34 cellular contexts compared by ENCODE assay signal in genomic region chr3:38375488-38376097, GRCh38.
"Had no signal": no experiment of that assay in that cellular context is flagged by ENCODE, and none has a peak within 500 bp of the region (broad histone marks: within the 10 kb centered on the region; RNA-seq: fewer than 3 reads in every experiment).

No MANE protein-coding gene starts in this region.

- H3K27ac ChIP-seq: adrenal gland, body of pancreas, cardiac muscle cell, coronary artery, dorsolateral prefrontal cortex had no signal

- H3K36me3 Mint-ChIP-seq: T-cell had no signal

- H3K9me3 Mint-ChIP-seq: activated CD4-positive, alpha-beta memory T cell treated with anti-CD3 and anti-CD28 coated beads for 36 hours; activated CD4-positive, alpha-beta T cell treated with anti-CD3 and anti-CD28 coated beads, Interleukin-2, amount 10 ng/mL, durations not matched to agents 24 days and 14 days; activated naive CD4-positive, alpha-beta T cell treated with anti-CD3 and anti-CD28 coated beads for 36 hours; activated naive CD4-positive, alpha-beta T cell treated with anti-CD3 and anti-CD28 coated beads, Interleukin-2, amount 50 U/mL, for 24 hours; activated T-helper 1 cell treated with anti-CD3 and anti-CD28 coated beads, Interleukin-12 subunit alpha, Interleukin-12 subunit beta, Interleukin-2, Interleukin-4 antibody, amounts not matched to agents 30 ng/mL and 10 ng/mL and 1 ng/mL, durations not matched to agents 14 hours and 24 hours and 36 hours; activated T-helper 2 cell treated with anti-CD3 and anti-CD28 coated beads, Interferon-gamma antibody, Interleukin-2, Interleukin-4, amounts not matched to agents 10 μg/mL and 5 μg/mL and 100 μg/mL, durations not matched to agents 14 hours and 24 hours and 36 hours; dendritic cell treated with granulocyte-macrophage colony-stimulating factor and Interleukin-4, amounts not matched to agents 40 ng/mL and 50 ng/mL, for 4 days; T-cell; T-helper 1 cell treated with Interleukin-12 subunit alpha and Interleukin-12 subunit beta and Interleukin-4 antibody, amounts not matched to agents 30 μg/mL and 1 μg/mL, for 36 hours; T-helper 2 cell treated with Interferon-gamma antibody and Interleukin-4, amounts not matched to agents 5 μg/mL and 100 μg/mL, for 36 hours had no signal

- H3K4me1 ChIP-seq: adrenal gland, body of pancreas had no signal

- H3K27me3 Mint-ChIP-seq: activated CD4-positive, alpha-beta memory T cell treated with anti-CD3 and anti-CD28 coated beads for 36 hours; activated CD4-positive, alpha-beta T cell treated with anti-CD3 and anti-CD28 coated beads for 36 hours; activated CD8-positive, alpha-beta memory T cell treated with anti-CD3 and anti-CD28 coated beads, Interleukin-2, amount 10 ng/mL, durations not matched to agents 7 days and 5 days; activated naive CD4-positive, alpha-beta T cell treated with anti-CD3 and anti-CD28 coated beads, Interleukin-2, amount 50 U/mL, for 24 hours; activated naive CD8-positive, alpha-beta T cell treated with anti-CD3 and anti-CD28 coated beads for 36 hours; dendritic cell treated with granulocyte-macrophage colony-stimulating factor and Interleukin-4, amounts not matched to agents 40 ng/mL and 50 ng/mL, for 4 days; T-cell had no signal

- H3K9me3 ChIP-seq: adrenal gland, body of pancreas had no signal

- H3K4me1 Mint-ChIP-seq: endodermal cell had no signal

- H3K27ac Mint-ChIP-seq: activated CD4-positive, alpha-beta memory T cell treated with anti-CD3 and anti-CD28 coated beads for 36 hours; activated CD4-positive, alpha-beta T cell treated with anti-CD3 and anti-CD28 coated beads for 36 hours; activated CD4-positive, alpha-beta T cell treated with anti-CD3 and anti-CD28 coated beads, Interleukin-2, amount 10 ng/mL, durations not matched to agents 24 days and 14 days; activated CD8-positive, alpha-beta memory T cell treated with anti-CD3 and anti-CD28 coated beads, Interleukin-2, amount 10 ng/mL, durations not matched to agents 7 days and 5 days; activated CD8-positive, alpha-beta T cell treated with anti-CD3 and anti-CD28 coated beads, Interleukin-2, amount 10 ng/mL, durations not matched to agents 7 days and 5 days; activated naive CD4-positive, alpha-beta T cell treated with anti-CD3 and anti-CD28 coated beads for 36 hours; activated naive CD4-positive, alpha-beta T cell treated with anti-CD3 and anti-CD28 coated beads, Interleukin-2, amount 50 U/mL, for 24 hours; activated naive CD8-positive, alpha-beta T cell treated with anti-CD3 and anti-CD28 coated beads for 36 hours; activated naive CD8-positive, alpha-beta T cell treated with anti-CD3 and anti-CD28 coated beads, Interleukin-2, amount 50 U/mL, for 24 hours; activated T-helper 1 cell treated with anti-CD3 and anti-CD28 coated beads, Interleukin-12 subunit alpha, Interleukin-12 subunit beta, Interleukin-2, Interleukin-4 antibody, amounts not matched to agents 30 ng/mL and 10 ng/mL and 1 ng/mL, durations not matched to agents 14 hours and 24 hours and 36 hours; activated T-helper 2 cell treated with anti-CD3 and anti-CD28 coated beads, Interferon-gamma antibody, Interleukin-2, Interleukin-4, amounts not matched to agents 10 μg/mL and 5 μg/mL and 100 μg/mL, durations not matched to agents 14 hours and 24 hours and 36 hours; dendritic cell treated with granulocyte-macrophage colony-stimulating factor and Interleukin-4, amounts not matched to agents 40 ng/mL and 50 ng/mL, for 4 days; endodermal cell; T-cell; T-helper 1 cell treated with Interleukin-12 subunit alpha and Interleukin-12 subunit beta and Interleukin-4 antibody, amounts not matched to agents 30 μg/mL and 1 μg/mL, for 36 hours; T-helper 2 cell treated with Interferon-gamma antibody and Interleukin-4, amounts not matched to agents 5 μg/mL and 100 μg/mL, for 36 hours had no signal

- H3K4me3 Mint-ChIP-seq: activated CD4-positive, alpha-beta memory T cell treated with anti-CD3 and anti-CD28 coated beads for 36 hours; activated CD4-positive, alpha-beta T cell treated with anti-CD3 and anti-CD28 coated beads for 36 hours; activated CD4-positive, alpha-beta T cell treated with anti-CD3 and anti-CD28 coated beads, Interleukin-2, amount 10 ng/mL, durations not matched to agents 24 days and 14 days; activated CD8-positive, alpha-beta memory T cell treated with anti-CD3 and anti-CD28 coated beads, Interleukin-2, amount 10 ng/mL, durations not matched to agents 7 days and 5 days; activated CD8-positive, alpha-beta T cell treated with anti-CD3 and anti-CD28 coated beads, Interleukin-2, amount 10 ng/mL, durations not matched to agents 7 days and 5 days; activated naive CD4-positive, alpha-beta T cell treated with anti-CD3 and anti-CD28 coated beads for 36 hours; activated naive CD4-positive, alpha-beta T cell treated with anti-CD3 and anti-CD28 coated beads, Interleukin-2, amount 50 U/mL, for 24 hours; activated naive CD8-positive, alpha-beta T cell treated with anti-CD3 and anti-CD28 coated beads for 36 hours; activated naive CD8-positive, alpha-beta T cell treated with anti-CD3 and anti-CD28 coated beads, Interleukin-2, amount 50 U/mL, for 24 hours; activated T-helper 1 cell treated with anti-CD3 and anti-CD28 coated beads, Interleukin-12 subunit alpha, Interleukin-12 subunit beta, Interleukin-2, Interleukin-4 antibody, amounts not matched to agents 30 ng/mL and 10 ng/mL and 1 ng/mL, durations not matched to agents 14 hours and 24 hours and 36 hours; dendritic cell treated with granulocyte-macrophage colony-stimulating factor and Interleukin-4, amounts not matched to agents 40 ng/mL and 50 ng/mL, for 4 days; endodermal cell; T-helper 1 cell treated with Interleukin-12 subunit alpha and Interleukin-12 subunit beta and Interleukin-4 antibody, amounts not matched to agents 30 μg/mL and 1 μg/mL, for 36 hours; T-helper 2 cell treated with Interferon-gamma antibody and Interleukin-4, amounts not matched to agents 5 μg/mL and 100 μg/mL, for 36 hours had no signal

- ATAC-seq: activated CD4-positive, alpha-beta T cell treated with anti-CD3 and anti-CD28 coated beads for 36 hours; activated CD8-positive, alpha-beta memory T cell treated with anti-CD3 and anti-CD28 coated beads, Interleukin-2, amount 10 ng/mL, durations not matched to agents 7 days and 5 days; activated naive CD8-positive, alpha-beta T cell treated with anti-CD3 and anti-CD28 coated beads, Interleukin-2, amount 50 U/mL, for 24 hours; body of pancreas; T-cell had no signal

- H3K36me3 ChIP-seq: cardiac muscle cell had no signal

- DNase-seq: activated CD4-positive, alpha-beta memory T cell treated with anti-CD3 and anti-CD28 coated beads for 36 hours; activated CD4-positive, alpha-beta T cell treated with anti-CD3 and anti-CD28 coated beads for 36 hours; activated CD4-positive, alpha-beta T cell treated with anti-CD3 and anti-CD28 coated beads, Interleukin-2, amount 10 ng/mL, durations not matched to agents 24 days and 14 days; activated CD4-positive, CD25-positive, alpha-beta regulatory T cell; activated CD4-positive, CD25-positive, alpha-beta regulatory T cell treated with anti-CD3 and anti-CD28 coated beads, Interleukin-2, amount 50 U/mL, for 72 hours; activated CD8-positive, alpha-beta memory T cell treated with anti-CD3 and anti-CD28 coated beads, Interleukin-2, amount 10 ng/mL, durations not matched to agents 7 days and 5 days; activated CD8-positive, alpha-beta memory T cell treated with anti-CD3 and anti-CD28 coated beads, Interleukin-2, amount 50 U/mL, for 4 hours; activated CD8-positive, alpha-beta T cell treated with anti-CD3 and anti-CD28 coated beads, Interleukin-2, amount 10 ng/mL, durations not matched to agents 7 days and 5 days; activated effector memory CD4-positive, alpha-beta T cell treated with anti-CD3 and anti-CD28 coated beads, Interleukin-2, amount 50 U/mL, for 16 hours; activated naive CD4-positive, alpha-beta T cell treated with anti-CD3 and anti-CD28 coated beads for 36 hours; activated naive CD8-positive, alpha-beta T cell treated with anti-CD3 and anti-CD28 coated beads for 36 hours; activated naive CD8-positive, alpha-beta T cell treated with anti-CD3 and anti-CD28 coated beads, Interleukin-2, amount 50 U/mL, for 24 hours; activated T-cell treated with anti-CD3 and anti-CD28 coated beads, Interleukin-2, amount 50 U/mL, for 1 hour; activated T-cell treated with anti-CD3 and anti-CD28 coated beads, Interleukin-2, amount 50 U/mL, for 48 hours; adrenal gland; amygdala; body of pancreas; central memory CD4-positive, alpha-beta T cell; dorsolateral prefrontal cortex; effector memory CD4-positive, alpha-beta T cell; endodermal cell; foreskin fibroblast; SW 1271; T-cell; T1000 had no signal

- H3K27me3 ChIP-seq: adrenal gland, body of pancreas, cardiac muscle cell, dorsolateral prefrontal cortex had no signal

- H3K4me3 ChIP-seq: adrenal gland, body of pancreas, cardiac muscle cell, coronary artery, dorsolateral prefrontal cortex had no signal

- FAIRE-seq: frontal cortex had no signal
